1 cellular context compared by ENCODE assay signal in genomic region chr16:1278456-1278855, GRCh38.
TF ChIP-seq lines count a peak whose summit lies in the region.

No MANE protein-coding gene starts in this region.

TF ChIP-seq in H1, 55 proteins besides CTCF, POLR2A, EP300 and RAD21:
- no peak for TF ChIP-seq CHD1 (IDR thresholded peaks at IDR 0.05; ENCODE audit: low read depth, low read length)
- 0 out of 2 replicates have a peak, but pooled peaks have one; percentile 3 for TF ChIP-seq MAX (IDR thresholded peaks at IDR 0.05)
